ENCODE assay signal across 9 cellular contexts in genomic region chr10:122648599-122649428, GRCh38. TPM values are rescaled to one million over a fixed set of nuclear protein-coding genes. Genes with fewer than 3 reads are reported as not detected.
A peak's percentile ranks its signal among the peaks of the same experiment; 100 is the strongest.
DNase-seq lines count a peak whose midpoint lies in the region; ATAC-seq, FAIRE-seq and TF ChIP-seq lines count a peak whose summit lies in the region.
"Had no signal": no experiment of that assay in that cellular context is flagged by ENCODE, and none has a peak within 500 bp of the region (broad histone marks: within the 10 kb centered on the region; RNA-seq: fewer than 3 reads in every experiment).

No MANE protein-coding gene starts in this region.

- H3K4ac ChIP-seq in H1 (replicated peaks; ENCODE audit: insufficient read length, low read depth, low read length), result no peak overlapping the region

- H4K91ac ChIP-seq in H1 (replicated peaks; ENCODE audit: insufficient read length, low read length), result peak overlapping the region; percentile 5

- peak; percentile 88 to 94 for TF ChIP-seq RAD21 in H1 (IDR thresholded peaks at IDR 0.05 in 1 of 2, conservative IDR thresholded peaks at IDR 0.05 in 1 of 2; ENCODE audit: low read depth in 2 of 2, low read length in 2 of 2)

- peak; percentile 42; the same call in 1 of the 3 replicates for ATAC-seq in RWPE2 (ENCODE audit: low read depth)
- peak; percentile 83 for ATAC-seq in upper lobe of right lung

- no peak overlapping the region for H3K27ac ChIP-seq in RWPE2 (ENCODE audit: poor library complexity, severe bottlenecking)
- H3K27ac ChIP-seq in H1 (ENCODE audit: low read depth, low read length), result no peak overlapping the region
- no peak overlapping the region for H3K27ac ChIP-seq in upper lobe of right lung

- peak; percentile 81 for FAIRE-seq in H1 (lab: Jason Lieb, UNC)
- FAIRE-seq: A204.1 had no signal

- H2AK5ac ChIP-seq in H1 (ENCODE audit: low read depth, low read length), result no peak overlapping the region

- H3K4me1 ChIP-seq in RWPE2 (ENCODE audit: insufficient read depth, poor library complexity, severe bottlenecking) (no peaks in the 10 kb centered on the region), H1 (replicated peaks in 1 of 4; ENCODE audit: control insufficient read depth in 3 of 4, insufficient read depth in 4 of 4, low read length in 3 of 4) (no peaks in the 10 kb centered on the region), upper lobe of right lung (no peaks in the 10 kb centered on the region)

- TF ChIP-seq EP300 in H1 (IDR thresholded peaks at IDR 0.05; ENCODE audit: borderline replicate concordance in 1 of 2, low read depth in 2 of 2, low read length in 2 of 2), result no peak

- no peak overlapping the region for H4K8ac ChIP-seq in H1 (ENCODE audit: extremely low read depth, insufficient read depth, low read length)

- no peaks in the 10 kb centered on the region for H3K79me1 ChIP-seq in H1 (ENCODE audit: low read depth, low read length)

- CTCF ChIA-PET in H1 (lab: Charles Lee; ENCODE audit: partially characterized antibody), result interaction anchor here (0.6 to 4.0 kb wide), 47 partner anchors 10 to 381 kb away, joined by 3 to 56 read pairs (median 4); partner anchors contain the start of genes ARMS2 and C10orf120

- no peaks in the 10 kb centered on the region for H3K23me2 ChIP-seq in H1 (ENCODE audit: low read depth, low read length)

- no peak overlapping the region for H2BK12ac ChIP-seq in H1 (ENCODE audit: low read depth, low read length)

- no peaks in the 10 kb centered on the region for H3K9me3 ChIP-seq in RWPE2 (ENCODE audit: severe bottlenecking)
- no peaks in the 10 kb centered on the region for H3K9me3 ChIP-seq in H1 (ENCODE audit: insufficient read depth in 2 of 2, low read depth in 1 of 2, low read length in 1 of 2)
- H3K9me3 ChIP-seq in upper lobe of right lung, result no peaks in the 10 kb centered on the region

- WGBS in H1 (ENCODE audit: extremely low coverage in 1 of 2, insufficient coverage in 1 of 2, insufficient read length in 1 of 2, insufficient replicate concordance in 2 of 2, low coverage in 1 of 2, low lambda C conversion rate in 2 of 2, missing lambda C conversion rate in 1 of 2), 2 experiments, result 55% methylated on average over 10 of the region's 10 CpGs; no CpG with 5 or more reads in 1 of the 2 experiments

- H3K4me2 ChIP-seq in H1 (ENCODE audit: insufficient read depth in 1 of 2, low read depth in 2 of 2, low read length in 2 of 2), result no peak overlapping the region

- no peaks in the 10 kb centered on the region for H4K20me1 ChIP-seq in H1 (replicated peaks in 1 of 2; ENCODE audit: control insufficient read depth in 1 of 2, insufficient read depth in 2 of 2, low read length in 2 of 2)

- intact Hi-C loops in upper lobe of right lung (cut with DNase I), result no loop called here

- no peak overlapping the region for H2BK20ac ChIP-seq in H1 (ENCODE audit: low read length)

- no peak overlapping the region for H4K5ac ChIP-seq in H1 (ENCODE audit: insufficient read length, low read depth, low read length)

- H2BK120ac ChIP-seq in H1 (replicated peaks; ENCODE audit: low read depth, low read length), result no peak overlapping the region

- H3K79me2 ChIP-seq in H1 (ENCODE audit: control insufficient read depth in 1 of 2, insufficient read depth in 2 of 2, low read length in 2 of 2), result no peaks in the 10 kb centered on the region

- no peak overlapping the region for H3K14ac ChIP-seq in H1 (ENCODE audit: insufficient read length)

- no peak overlapping the region for H2BK5ac ChIP-seq in H1 (ENCODE audit: low read depth, low read length)

- no peak overlapping the region for H3K4me3 ChIP-seq in RWPE2 (ENCODE audit: severe bottlenecking)
- H3K4me3 ChIP-seq in H1 (ENCODE audit: extremely low read depth in 1 of 4, insufficient read depth in 2 of 4, low read depth in 3 of 4, low read length in 4 of 4), result no peak overlapping the region
- no peak overlapping the region for H3K4me3 ChIP-seq in upper lobe of right lung

- no peak overlapping the region for H3K18ac ChIP-seq in H1 (ENCODE audit: extremely low read depth, low read length)

- TF ChIP-seq POLR2A in H1 (IDR thresholded peaks at IDR 0.05; ENCODE audit: control extremely low read depth in 1 of 2, low read depth in 2 of 2, low read length in 2 of 2), result no peak

- H2AFZ ChIP-seq in H1 (ENCODE audit: low read length), result peak overlapping the region; percentile 83; the same call in 1 of the 2 replicates

- no peak overlapping the region for H3K9ac ChIP-seq in H1 (replicated peaks in 1 of 4; ENCODE audit: extremely low read depth in 1 of 4, low read depth in 3 of 4, low read length in 3 of 4)

- DNase-seq in DMS 273 (lab: John Stamatoyannopoulos, UW; ENCODE audit: unreplicated experiment) (peak; percentile 70), DMS 273 treated with DMSO at 0.1 percent for 48 hours (lab: John Stamatoyannopoulos, UW) (no peak), HK-2 (ENCODE audit: unreplicated experiment) (peak; percentile 58), RWPE2 (ENCODE audit: low spot score) (no peak), H1 (ENCODE audit: low read depth in 1 of 2, low spot score in 2 of 2) (peak; percentile 34 to 88), lung microvascular endothelial cell (ENCODE audit: low read depth in 2 of 2) (peak; percentile 62 to 63), upper lobe of right lung (peak; percentile 73)
- DNase-seq in effector CD8-positive, alpha-beta T cell (lab: John Stamatoyannopoulos, UW), result no peak

- H3K56ac ChIP-seq in H1 (replicated peaks; ENCODE audit: insufficient read length, low read depth, low read length), result no peak overlapping the region

- POLR2A ChIA-PET in H1 (lab: Charles Lee; ENCODE audit: partially characterized antibody), result no interaction called here

- H3K23ac ChIP-seq in H1 (ENCODE audit: insufficient read length), result no peak overlapping the region

- H2BK15ac ChIP-seq in H1 (ENCODE audit: low read length), result 0 out of 2 replicates have a peak overlapping the region, but pooled peaks have one; percentile 72

- TF ChIP-seq CTCF in RWPE2 (IDR thresholded peaks at IDR 0.05; ENCODE audit: poor library complexity, severe bottlenecking) (peak; percentile 66), H1 (IDR thresholded peaks at IDR 0.05; ENCODE audit: control extremely low read depth in 1 of 3, insufficient read depth in 1 of 3, low read depth in 1 of 3, low read length in 3 of 3) (peak; percentile 88 to 91 (median 88)), upper lobe of right lung (IDR thresholded peaks at IDR 0.05) (peak; percentile 70)

- H3K27me3 ChIP-seq in RWPE2 (ENCODE audit: insufficient read depth, poor library complexity, severe bottlenecking), result peaks cover 14% of the 10 kb centered on the region
- H3K27me3 ChIP-seq in H1 (replicated peaks in 1 of 4; ENCODE audit: control insufficient read depth in 3 of 4, extremely low read depth in 1 of 4, insufficient read depth in 3 of 4, low read length in 3 of 4), result peaks cover 0 to 3% (median 0%) of the 10 kb centered on the region in 4 experiments; a peak in 1 of 7 replicates
- H3K27me3 ChIP-seq in upper lobe of right lung, result peaks cover 11% of the 10 kb centered on the region

- no peaks in the 10 kb centered on the region for H3K36me3 ChIP-seq in RWPE2 (ENCODE audit: low read depth)
- no peaks in the 10 kb centered on the region for H3K36me3 ChIP-seq in H1 (ENCODE audit: control insufficient read depth in 2 of 4, insufficient read depth in 4 of 4, low read length in 3 of 4)
- H3K36me3 ChIP-seq in upper lobe of right lung, result no peaks in the 10 kb centered on the region

TF ChIP-seq in H1, 55 proteins besides CTCF, POLR2A, EP300 and RAD21:
- TF ChIP-seq YY1 (IDR thresholded peaks at IDR 0.05; ENCODE audit: low read depth, low read length), result 0 out of 2 replicates have a peak, but pooled peaks have one; percentile 35
- TF ChIP-seq POU5F1 (IDR thresholded peaks at IDR 0.05; ENCODE audit: low read depth, low read length), result no peak
- TF ChIP-seq MAX (IDR thresholded peaks at IDR 0.05), result peak; percentile 53; the same call in 1 of the 2 replicates
- TF ChIP-seq SIN3A (conservative IDR thresholded peaks at IDR 0.05 in 1 of 2, IDR thresholded peaks at IDR 0.05 in 1 of 2; ENCODE audit: low read depth in 1 of 2, low read length in 2 of 2), result 0 out of 4 replicates have a peak, but pooled peaks of 1 of the 2 experiments have one; percentile 40

RNA-seq across cellular contexts. Expression of gene C10orf120, which starts 50.8 kb away (rescaled TPM):
- total RNA-seq in H1 (2021; fragmentation: NEBNext Ultra II Directional; extraction: Animal tissue kit (Norgen Biotek cat#: 25700)), result not detected in 2 replicates
- polyA plus RNA-seq in H1 (2011; rRNA removed), result not detected in 2 replicates
- not detected for polyA plus RNA-seq in H1 (2011; cell fraction: cytosol; rRNA removed)
- polyA plus RNA-seq in H1 (2011; cell fraction: nucleus; rRNA removed), result not detected
- polyA plus RNA-seq in H1 (2012, experiment 1 of 2), result not detected in 4 replicates
- not detected for polyA plus RNA-seq in H1 (2012, experiment 2 of 2)
- not detected for polyA plus RNA-seq in H1 (2013, experiment 1 of 2)
- not detected for polyA plus RNA-seq in H1 (2013, experiment 2 of 2)
- polyA minus RNA-seq in H1 (2011; rRNA and poly(A)+ RNA removed), result not detected in 2 replicates
- polyA minus RNA-seq in H1 (2011; cell fraction: cytosol; rRNA and poly(A)+ RNA removed), result not detected
- not detected for polyA minus RNA-seq in H1 (2011; cell fraction: nucleus; rRNA and poly(A)+ RNA removed)
- total RNA-seq in lung microvascular endothelial cell, result not detected in 2 replicates
- total RNA-seq in upper lobe of right lung, result not detected

Comparison
In these comparisons a context has a peak if more than half of its experiments do, and no peak if none do; other contexts are left out.
1. DNase-seq: peak in DMS 273 (single experiment), HK-2 (single experiment), H1 (2 of 2), lung microvascular endothelial cell (2 of 2) and upper lobe of right lung (single experiment); none in DMS 273 treated with DMSO at 0.1 percent for 48 hours (single experiment), RWPE2 (single experiment) and effector CD8-positive, alpha-beta T cell (single experiment).
2. Peak in every context shown above with its lines, with median percentiles within 50 percentile points of each other: CTCF ChIP-seq.